ENCODE assay signal across 7 cellular contexts in genomic region chr9:20428976-20429375, GRCh38.
"Had no signal": no experiment of that assay in that cellular context is flagged by ENCODE, and none has a peak within 500 bp of the region (broad histone marks: within the 10 kb centered on the region; RNA-seq: fewer than 3 reads in every experiment).

No MANE protein-coding gene starts in this region.

- H3K9me3 ChIP-seq: HAP-1 had no signal

- H3K9ac ChIP-seq: GM23248 had no signal

- H3K36me3 ChIP-seq: HAP-1 had no signal

- H3K4me3 ChIP-seq: GM23248, HAP-1 had no signal

- H3K27ac ChIP-seq: GM23248 had no signal

- H3K4me1 ChIP-seq: HAP-1 had no signal

- ATAC-seq: HCT116 had no signal

- DNase-seq: GM23248, GOT3, H7, KBM-7 had no signal

- H2AFZ ChIP-seq: GM23248 had no signal

- FAIRE-seq: HTR-8/SVneo had no signal
